In genomic region chr6:108677357-108677756, GRCh38 we compare ENCODE assay signal across 1 cellular context.
TF ChIP-seq lines count a peak whose summit lies in the region.

No MANE protein-coding gene starts in this region.

TF ChIP-seq in HEK293, 187 proteins besides CTCF, POLR2A, EP300 and RAD21 (continued from another document):
- no peak for TF ChIP-seq ZNF274 (IDR thresholded peaks at IDR 0.05; ENCODE audit: low read length)
- no peak for TF ChIP-seq ZNF274 (tag by site-specific recombination; IDR thresholded peaks at IDR 0.05; ENCODE audit: borderline replicate concordance)
- TF ChIP-seq ZNF223 (tag by site-specific recombination; IDR thresholded peaks at IDR 0.05) = no peak
- no peak for TF ChIP-seq ZNF548 (tag by site-specific recombination; IDR thresholded peaks at IDR 0.05)
- TF ChIP-seq ZBTB17 (tag by site-specific recombination; IDR thresholded peaks at IDR 0.05) = peak; percentile 67; the same call in 1 of the 2 replicates
- no peak for TF ChIP-seq ZNF670 (tag by site-specific recombination; IDR thresholded peaks at IDR 0.05; ENCODE audit: low read depth)
- TF ChIP-seq ZNF10 (tag by site-specific recombination; IDR thresholded peaks at IDR 0.05) = peak; percentile 85
- TF ChIP-seq ZBTB49 (tag by site-specific recombination; IDR thresholded peaks at IDR 0.05; ENCODE audit: low read depth) = no peak
- TF ChIP-seq ZNF341 (tag by site-specific recombination; IDR thresholded peaks at IDR 0.05; ENCODE audit: low read depth) = no peak
- TF ChIP-seq ZNF654 (tag by site-specific recombination; IDR thresholded peaks at IDR 0.05; ENCODE audit: low read depth) = no peak
- TF ChIP-seq PATZ1 (tag by site-specific recombination; IDR thresholded peaks at IDR 0.05) = peak; percentile 62; the same call in 1 of the 2 replicates
- TF ChIP-seq ATF2 (tag by site-specific recombination; IDR thresholded peaks at IDR 0.05; ENCODE audit: low read depth) = no peak
- TF ChIP-seq IKZF3 (tag by site-specific recombination; IDR thresholded peaks at IDR 0.05) = peak; percentile 86
- no peak for TF ChIP-seq ZNF18 (tag by site-specific recombination; IDR thresholded peaks at IDR 0.05)
- no peak for TF ChIP-seq ZSCAN16 (tag by site-specific recombination; IDR thresholded peaks at IDR 0.05)
- TF ChIP-seq ZSCAN4 (tag by site-specific recombination; IDR thresholded peaks at IDR 0.05) = no peak
- TF ChIP-seq ZNF626 (tag by site-specific recombination; IDR thresholded peaks at IDR 0.05) = no peak
- TF ChIP-seq HIC1 (tag by site-specific recombination; IDR thresholded peaks at IDR 0.05) = no peak
- no peak for TF ChIP-seq ZNF26 (tag by site-specific recombination; IDR thresholded peaks at IDR 0.05)
- no peak for TF ChIP-seq ZNF133 (tag by site-specific recombination; IDR thresholded peaks at IDR 0.05)
- TF ChIP-seq ZNF776 (tag by site-specific recombination; IDR thresholded peaks at IDR 0.05; ENCODE audit: borderline replicate concordance) = no peak
- TF ChIP-seq ZNF366 (tag by site-specific recombination; conservative IDR thresholded peaks at IDR 0.05) = peak; percentile 31; the same call in 1 of the 2 replicates
- TF ChIP-seq ZNF837 (tag by site-specific recombination; IDR thresholded peaks at IDR 0.05) = no peak
- TF ChIP-seq ZNF449 (tag by site-specific recombination; IDR thresholded peaks at IDR 0.05) = no peak
- no peak for TF ChIP-seq ZNF112 (tag by site-specific recombination; IDR thresholded peaks at IDR 0.05)
- TF ChIP-seq GFI1B (tag by site-specific recombination; IDR thresholded peaks at IDR 0.05) = no peak
- TF ChIP-seq ZNF354C (tag by site-specific recombination; IDR thresholded peaks at IDR 0.05; ENCODE audit: borderline replicate concordance, low read depth) = no peak
- TF ChIP-seq ZNF521 (tag by site-specific recombination; IDR thresholded peaks at IDR 0.05) = no peak
- TF ChIP-seq ZNF280D (tag by site-specific recombination; IDR thresholded peaks at IDR 0.05) = no peak
TF ChIP-seq in HEK293: peak in this region for 31.
